9 cellular contexts compared by ENCODE assay signal in the genomic region with DNA sequence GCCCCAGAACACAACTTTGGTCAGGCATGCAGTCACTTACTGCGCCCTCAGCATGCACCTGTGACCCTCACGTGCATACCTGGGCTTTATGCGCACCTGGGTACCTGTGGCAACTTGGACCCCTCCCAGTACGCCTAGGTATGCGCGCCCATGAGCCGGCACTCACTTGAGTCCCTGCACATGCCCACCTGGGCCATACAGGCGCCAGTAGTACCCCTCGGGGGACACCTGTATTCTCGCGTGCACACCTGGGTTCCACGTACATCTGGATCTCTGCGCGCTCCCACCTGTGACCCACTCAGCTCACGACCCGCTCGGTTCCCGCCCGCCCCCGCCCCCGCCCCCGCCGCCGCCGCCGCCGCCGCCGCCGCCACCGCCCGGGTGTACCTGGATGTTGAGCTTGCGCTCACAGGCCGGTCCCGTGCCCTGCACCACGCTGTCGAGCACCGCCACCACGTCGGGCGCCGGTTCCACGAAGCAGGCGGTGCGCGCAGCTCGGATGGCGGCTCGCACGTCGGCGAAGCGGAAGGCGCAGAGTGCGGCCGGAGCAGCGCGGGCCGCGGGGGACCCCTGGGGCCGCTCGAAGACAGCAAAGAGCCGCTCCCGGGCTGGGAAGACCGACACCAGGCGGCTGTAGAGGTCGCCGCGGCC. TPM values are rescaled to one million over a fixed set of nuclear protein-coding genes. Genes with fewer than 3 reads are reported as not detected.
DNase-seq lines count a peak whose midpoint lies in the region; ATAC-seq, FAIRE-seq and TF ChIP-seq lines count a peak whose summit lies in the region.
"Had no signal": no experiment of that assay in that cellular context is flagged by ENCODE, and none has a peak within 500 bp of the region (broad histone marks: within the 10 kb centered on the region; RNA-seq: fewer than 3 reads in every experiment).

No MANE protein-coding gene starts in this region.

- no peak for FAIRE-seq in K562 (lab: Jason Lieb, UNC)
- FAIRE-seq: frontal cortex had no signal

- no peaks in the 10 kb centered on the region for H3K27me3 ChIP-seq in K562 (ENCODE audit: control insufficient read depth in 2 of 2, insufficient read depth in 2 of 2, low read length in 2 of 2)
- no peaks in the 10 kb centered on the region for H3K27me3 ChIP-seq in lung (ENCODE audit: control insufficient read depth, insufficient read depth)
- H3K27me3 ChIP-seq in tibial artery, result no peaks in the 10 kb centered on the region

- no peak for TF ChIP-seq POLR2A in K562 (conservative IDR thresholded peaks at IDR 0.05)

- DNase-seq in activated T-cell treated with anti-CD3 and anti-CD28 coated beads, Interleukin-2, amount 50 U/mL, for 24 hours, result no peak
- no peak for DNase-seq in activated T-cell treated with anti-CD3 and anti-CD28 coated beads, Interleukin-2, amount 50 U/mL, for 48 hours
- DNase-seq in K562 (ENCODE audit: extremely low read depth in 1 of 4, low spot score in 3 of 4), result no peak
- DNase-seq in lung (ENCODE audit: low spot score), result no peak
- no peak for DNase-seq in tibial artery

- H3K36me3 Mint-ChIP-seq in activated T-cell treated with anti-CD3 and anti-CD28 coated beads, Interleukin-2, amount 50 U/mL, for 24 hours (ENCODE audit: low read depth), result no peaks in the 10 kb centered on the region

- WGBS in K562 (ENCODE audit: insufficient coverage, low coverage, missing lambda C conversion rate), result 20% methylated on average over 9 of the region's 69 CpGs
- 4 to 10% methylated on average over 49 to 69 of the region's 69 CpGs for WGBS in lung, 2 donors

- POLR2A ChIA-PET in K562 (lab: Yijun Ruan, JAX), result interaction anchor here (0.6 to 1.5 kb wide), 3 partner anchors 8 to 127 kb away, joined by 3 to 9 read pairs (median 5); no protein-coding TSS in a partner anchor

- H3K27ac ChIP-seq in K562 (ENCODE audit: extremely low read depth, low read depth, low read length) (peak overlapping the region; percentile 48; the same call in 1 of the 3 replicates), lung (ENCODE audit: low read depth in 1 of 2, low read length in 1 of 2) (peak overlapping the region; percentile 82 to 91), tibial artery (peak overlapping the region; percentile 88 to 90)

- no peak for TF ChIP-seq EP300 in K562 (IDR thresholded peaks at IDR 0.05; ENCODE audit: low read length)

- H3K4me1 Mint-ChIP-seq in activated T-cell treated with anti-CD3 and anti-CD28 coated beads, Interleukin-2, amount 50 U/mL, for 24 hours (ENCODE audit: low read depth), result peaks cover 20% of the 10 kb centered on the region

- H3K4me3 ChIP-seq in K562, result peak overlapping the region; percentile 43
- peak overlapping the region; percentile 73 for H3K4me3 ChIP-seq in lung
- peak overlapping the region; percentile 58 to 84 for H3K4me3 ChIP-seq in tibial artery

- H3K9ac ChIP-seq in K562 (ENCODE audit: insufficient read depth in 1 of 2, low read depth in 2 of 2, low read length in 2 of 2), result peak overlapping the region in 1 of 2 experiments; percentile 89; a peak in 2 of 4 replicates

- 0 out of 2 replicates have a peak overlapping the region, but pooled peaks have one; percentile 68 for H2AFZ ChIP-seq in K562 (ENCODE audit: low read depth, low read length)

- no peak for TF ChIP-seq RAD21 in K562 (CRISPR knock-in tag; conservative IDR thresholded peaks at IDR 0.05 in 1 of 2, IDR thresholded peaks at IDR 0.05 in 1 of 2)

- no peaks in the 10 kb centered on the region for H3K9me3 Mint-ChIP-seq in activated T-cell treated with anti-CD3 and anti-CD28 coated beads, Interleukin-2, amount 50 U/mL, for 24 hours

- in situ Hi-C loops in K562 (cut with MboI), result no loop called here

- TSS peak; percentile 64 for BruUV-seq in K562 (replicated peaks; lab: Mats Ljungman, UMichigan)

- H3K9me3 ChIP-seq in K562 (replicated peaks; ENCODE audit: control insufficient read depth, insufficient read depth, low read depth, low read length) (no peaks in the 10 kb centered on the region), lung (ENCODE audit: control insufficient read depth in 2 of 2, insufficient read depth in 1 of 2, low read length in 1 of 2) (no peaks in the 10 kb centered on the region), tibial artery (no peaks in the 10 kb centered on the region)

- H3K27ac Mint-ChIP-seq in activated T-cell treated with anti-CD3 and anti-CD28 coated beads, Interleukin-2, amount 50 U/mL, for 24 hours, result no peak overlapping the region

- H3K36me3 ChIP-seq in K562 (ENCODE audit: control insufficient read depth, insufficient read depth, low read length) (peaks cover 3% of the 10 kb centered on the region; the same call in 2 of the 3 replicates), lung (ENCODE audit: control insufficient read depth in 2 of 2, insufficient read depth in 2 of 2, low read length in 2 of 2) (no peaks in the 10 kb centered on the region), tibial artery (no peaks in the 10 kb centered on the region)

- peaks cover 36% of the 10 kb centered on the region for H3K27me3 Mint-ChIP-seq in activated T-cell treated with anti-CD3 and anti-CD28 coated beads, Interleukin-2, amount 50 U/mL, for 24 hours

- intact Hi-C loops in K562 (cut with micrococcal nuclease) (loop anchor here (10.0 kb wide), 1 partner anchor 220 kb away; no protein-coding TSS in a partner anchor), tibial artery (cut with DNase I; ENCODE audit: low total_unique reads) (loop anchor here (5.0 kb wide), 1 partner anchor 48 kb away; no protein-coding TSS in a partner anchor)

- H3K79me2 ChIP-seq in K562 (ENCODE audit: control insufficient read depth, insufficient read depth, low read length), result peaks cover 59% of the 10 kb centered on the region

- ATAC-seq in K562 (no peak), lung (ENCODE audit: insufficient read depth, low FRiP score) (peak; percentile 2), GM18870 (IDR thresholded peaks at IDR 0.05; ENCODE audit: unreplicated experiment) (no peak), GM21825 (IDR thresholded peaks at IDR 0.05; ENCODE audit: unreplicated experiment) (no peak), HG02870 (IDR thresholded peaks at IDR 0.05; ENCODE audit: unreplicated experiment) (no peak)

- peak in 2 of 3 experiments; percentile 11 to 24; a peak in 4 of 6 replicates for TF ChIP-seq CTCF in K562 (IDR thresholded peaks at IDR 0.05 in 2 of 3, conservative IDR thresholded peaks at IDR 0.05 in 1 of 3; ENCODE audit: insufficient read depth in 2 of 3, low read depth in 1 of 3, low read length in 3 of 3)
- no peak for TF ChIP-seq CTCF in lung (IDR thresholded peaks at IDR 0.05; ENCODE audit: control extremely low read depth, extremely low read depth)
- no peak for TF ChIP-seq CTCF in tibial artery (IDR thresholded peaks at IDR 0.05)

- H3K9me1 ChIP-seq in K562 (ENCODE audit: control insufficient read depth, insufficient read depth, low read length), result no peaks in the 10 kb centered on the region

- H3K4me1 ChIP-seq in K562 (replicated peaks in 1 of 2; ENCODE audit: control insufficient read depth in 2 of 2, insufficient read depth in 2 of 2, low read length in 2 of 2) (peaks cover 29 to 71% of the 10 kb centered on the region in 2 experiments; a peak in 4 of 5 replicates), lung (ENCODE audit: control insufficient read depth in 2 of 2, insufficient read depth in 2 of 2, low read length in 2 of 2) (peaks cover 0 to 39% of the 10 kb centered on the region in 2 donors), tibial artery (peaks cover 3 to 80% (median 74%) of the 10 kb centered on the region in 4 donors)

- H3K4me3 Mint-ChIP-seq in activated T-cell treated with anti-CD3 and anti-CD28 coated beads, Interleukin-2, amount 50 U/mL, for 24 hours, result peak overlapping the region; percentile 77

- CTCF ChIA-PET in K562 (lab: Yijun Ruan, JAX; ENCODE audit: low intra/inter-chr PET ratio), result no interaction called here

- H3K4me2 ChIP-seq in K562 (ENCODE audit: insufficient read depth, low read length), result peak overlapping the region; percentile 78

- H4K20me1 ChIP-seq in K562 (replicated peaks; ENCODE audit: control insufficient read depth, insufficient read depth, low read length), result peaks cover 16% of the 10 kb centered on the region; the same call in 1 of the 2 replicates

TF ChIP-seq in K562, 482 proteins besides CTCF, POLR2A, EP300 and RAD21:
- TF ChIP-seq BHLHE40 (IDR thresholded peaks at IDR 0.05; ENCODE audit: low read length) (0 out of 2 replicates have a peak, but pooled peaks have one; percentile 9), ESRRA (IDR thresholded peaks at IDR 0.05; ENCODE audit: borderline replicate concordance, low read depth) (no peak), ZEB2 (IDR thresholded peaks at IDR 0.05) (peak; percentile 71; the same call in 1 of the 2 replicates), RUNX1 (IDR thresholded peaks at IDR 0.05; ENCODE audit: low read depth) (no peak), MEF2D (tag; conservative IDR thresholded peaks at IDR 0.05; ENCODE audit: low read depth) (no peak)

RNA-seq across cellular contexts. Expression of a gene that starts 1.4 kb away (rescaled TPM):
- 63.2 and 146 TPM in 2 replicates for total RNA-seq in K562 (2011; cell fraction: chromatin; rRNA removed; ENCODE audit: low replicate concordance)
- total RNA-seq in K562 (2011; cell fraction: nucleolus; rRNA removed), result 60.7 and 67.2 TPM in 2 replicates
- 60.1 and 91.1 TPM in 2 replicates for total RNA-seq in K562 (2011; cell fraction: nucleoplasm; rRNA removed)
- total RNA-seq in K562 (2014; rRNA removed), result 10.6 and 17.2 TPM in 2 replicates
- total RNA-seq in K562 (2014; rRNA removed; fragmentation: Illumina TruSeq; extraction: Trizol), result 8.4 and 11.2 TPM in 2 replicates
- 18.6 and 18.8 TPM in 2 replicates for total RNA-seq in K562 (2015; rRNA removed; fragmentation: Illumina TruSeq; extraction: Trizol)
- 28.1 and 28.2 TPM in 2 replicates for total RNA-seq in K562 (2021)
- 14.0 and 18.1 TPM in 2 replicates for polyA plus RNA-seq in K562 (2011; rRNA removed)
- polyA plus RNA-seq in K562 (2011; cell fraction: cytosol; rRNA removed), result 16.9 and 18.1 TPM in 2 replicates
- 98.5 and 119 TPM in 2 replicates for polyA plus RNA-seq in K562 (2011; cell fraction: nucleus; rRNA removed)
- 27.6 and 28.7 TPM in 2 replicates for polyA plus RNA-seq in K562 (2012)
- 28.8 and 33.3 TPM in 2 replicates for polyA plus RNA-seq in K562 (2014; fragmentation: Illumina TruSeq; extraction: Trizol)
- under 1 TPM; 0.34 to 0.70 TPM for polyA plus RNA-seq in K562 (2014; fragmentation: Nextera tagmentation; extraction: Ambion mirVana)
- 24.8 and 24.9 TPM in 2 replicates for polyA plus RNA-seq in K562 (2014; rRNA removed)
- polyA minus RNA-seq in K562 (2011; rRNA and poly(A)+ RNA removed), result 10.0 and 13.0 TPM in 2 replicates
- 16.8 and 20.7 TPM in 2 replicates for polyA minus RNA-seq in K562 (2011; cell fraction: cytosol; rRNA and poly(A)+ RNA removed)
- polyA minus RNA-seq in K562 (2011; cell fraction: nucleus; rRNA and poly(A)+ RNA removed), result 24.2 and 31.4 TPM in 2 replicates
- total RNA-seq in lung, result 100 to 1,000 TPM; 191 to 233 TPM
- polyA plus RNA-seq in lung, result 100 to 1,000 TPM; 128 to 168 TPM

Comparison
In these comparisons a context has a peak if more than half of its experiments do, and no peak if none do; other contexts are left out.
1. CTCF ChIP-seq: peak in K562 (2 of 3); none in lung (single experiment) and tibial artery (0 of 2).
2. Peak in every context shown above with its lines, with median percentiles within 50 percentile points of each other: H3K27ac ChIP-seq and H3K4me3 ChIP-seq.